Comparison of ENCODE assay signal across 8 cellular contexts in the genomic region with DNA sequence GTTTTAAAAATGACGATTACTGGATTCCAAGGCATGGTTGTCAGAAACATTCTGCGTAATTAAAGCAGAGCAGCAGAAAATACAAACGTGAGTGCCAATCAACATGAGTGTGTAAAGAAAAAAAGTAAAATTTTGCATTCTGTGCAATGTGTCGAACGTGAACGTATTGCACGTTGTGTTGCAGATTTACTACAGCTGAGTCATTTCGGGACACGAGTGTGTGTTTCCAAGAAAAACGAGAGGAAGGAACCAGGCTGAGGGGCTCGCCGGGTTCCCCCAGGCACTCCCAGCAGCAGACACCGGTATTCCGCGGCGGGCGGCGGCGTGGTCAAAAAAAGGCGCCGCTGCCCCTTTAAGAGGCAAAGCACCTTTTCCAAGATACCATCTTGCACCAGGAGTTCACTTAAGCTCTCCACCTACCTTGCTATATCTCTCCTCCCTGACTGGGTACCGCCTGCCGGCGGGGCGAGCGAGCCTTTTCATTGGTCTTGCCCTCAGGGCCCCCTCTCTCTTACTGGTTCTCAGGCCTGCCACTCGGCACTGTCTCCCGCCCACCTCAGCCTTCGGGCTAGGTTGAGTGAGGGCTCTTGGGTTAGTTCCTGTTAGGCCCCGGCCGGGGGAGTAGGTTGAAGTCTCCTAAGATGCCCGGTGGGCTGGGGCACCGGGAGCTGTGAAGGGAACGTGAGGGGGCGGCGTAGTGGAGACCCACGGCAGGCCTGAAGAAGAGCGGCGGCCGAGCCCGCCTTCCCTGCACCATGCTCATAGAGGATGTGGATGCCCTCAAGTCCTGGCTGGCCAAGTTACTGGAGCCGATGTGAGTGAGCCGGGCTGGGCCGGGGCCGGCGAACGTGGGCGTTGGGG. TPM values are rescaled to one million over a fixed set of nuclear protein-coding genes. Genes with fewer than 3 reads are reported as not detected.
DNase-seq lines count a peak whose midpoint lies in the region; ATAC-seq, FAIRE-seq and TF ChIP-seq lines count a peak whose summit lies in the region.

A gene with protein sequence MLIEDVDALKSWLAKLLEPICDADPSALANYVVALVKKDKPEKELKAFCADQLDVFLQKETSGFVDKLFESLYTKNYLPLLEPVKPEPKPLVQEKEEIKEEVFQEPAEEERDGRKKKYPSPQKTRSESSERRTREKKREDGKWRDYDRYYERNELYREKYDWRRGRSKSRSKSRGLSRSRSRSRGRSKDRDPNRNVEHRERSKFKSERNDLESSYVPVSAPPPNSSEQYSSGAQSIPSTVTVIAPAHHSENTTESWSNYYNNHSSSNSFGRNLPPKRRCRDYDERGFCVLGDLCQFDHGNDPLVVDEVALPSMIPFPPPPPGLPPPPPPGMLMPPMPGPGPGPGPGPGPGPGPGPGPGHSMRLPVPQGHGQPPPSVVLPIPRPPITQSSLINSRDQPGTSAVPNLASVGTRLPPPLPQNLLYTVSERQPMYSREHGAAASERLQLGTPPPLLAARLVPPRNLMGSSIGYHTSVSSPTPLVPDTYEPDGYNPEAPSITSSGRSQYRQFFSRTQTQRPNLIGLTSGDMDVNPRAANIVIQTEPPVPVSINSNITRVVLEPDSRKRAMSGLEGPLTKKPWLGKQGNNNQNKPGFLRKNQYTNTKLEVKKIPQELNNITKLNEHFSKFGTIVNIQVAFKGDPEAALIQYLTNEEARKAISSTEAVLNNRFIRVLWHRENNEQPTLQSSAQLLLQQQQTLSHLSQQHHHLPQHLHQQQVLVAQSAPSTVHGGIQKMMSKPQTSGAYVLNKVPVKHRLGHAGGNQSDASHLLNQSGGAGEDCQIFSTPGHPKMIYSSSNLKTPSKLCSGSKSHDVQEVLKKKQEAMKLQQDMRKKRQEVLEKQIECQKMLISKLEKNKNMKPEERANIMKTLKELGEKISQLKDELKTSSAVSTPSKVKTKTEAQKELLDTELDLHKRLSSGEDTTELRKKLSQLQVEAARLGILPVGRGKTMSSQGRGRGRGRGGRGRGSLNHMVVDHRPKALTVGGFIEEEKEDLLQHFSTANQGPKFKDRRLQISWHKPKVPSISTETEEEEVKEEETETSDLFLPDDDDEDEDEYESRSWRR (plus strand): TSS at position 595 of the 861 bp plus-strand sequence. CDS start 161 bp downstream, at position 756.

- H3K27me3 ChIP-seq in adrenal gland = no peaks in the 10 kb centered on the region
- no peaks in the 10 kb centered on the region for H3K27me3 ChIP-seq in heart right ventricle
- H3K27me3 ChIP-seq in upper lobe of left lung = no peaks in the 10 kb centered on the region

- whole genome bisulfite sequencing in adrenal gland, 4 donors = 0 to 1% (median 0%) methylated on average over 22 to 48 of the region's 48 CpGs
- 0 to 1% methylated on average over 48 of the region's 48 CpGs for WGBS in heart right ventricle, 2 donors
- WGBS in upper lobe of left lung, 2 donors = 0 to 1% methylated on average over 24 to 41 of the region's 48 CpGs

- H3K4me3 ChIP-seq in adrenal gland = peak within 1 kb of the TSS; percentile 27 to 98 (median 83)
- peak within 1 kb of the TSS; percentile 63 to 86 (median 76) for H3K4me3 ChIP-seq in heart right ventricle
- H3K4me3 ChIP-seq in upper lobe of left lung = peak within 1 kb of the TSS; percentile 69 to 97 (median 80)

- no peak; the same call in 1 of the 2 replicates for TF ChIP-seq POLR2A in GM12891 (IDR thresholded peaks at IDR 0.05; ENCODE audit: low read depth, low read length)
- peak; percentile 68 to 79 for TF ChIP-seq POLR2A in adrenal gland (IDR thresholded peaks at IDR 0.05)
- TF ChIP-seq POLR2A in upper lobe of left lung (IDR thresholded peaks at IDR 0.05) = peak in 3 of 4 donors; percentile 57 to 75 (median 62)

- intact Hi-C loops in adrenal gland (cut with DNase I) (no loop called here), heart right ventricle (cut with DNase I) (loop anchor here in 3 of 10 donors (1.0 to 10.0 kb wide), 2 partner anchors 21 to 242 kb away; a partner anchor contains a TSS), posterior cingulate gyrus (cut with DNase I) (loop anchor here (1.0 to 10.0 kb wide), 2 partner anchors 21 to 242 kb away; a partner anchor contains a TSS)

- peak; percentile 100 for ATAC-seq in HG02798 (IDR thresholded peaks at IDR 0.05; ENCODE audit: poor library complexity, unreplicated experiment)
- peak; percentile 100 for ATAC-seq in heart right ventricle
- ATAC-seq in upper lobe of left lung (ENCODE audit: low FRiP score in 2 of 2) = peak; percentile 100

- H3K4me1 ChIP-seq in adrenal gland (replicated peaks in 1 of 2) = peaks cover 5 to 36% of the 10 kb centered on the region in 2 donors
- H3K4me1 ChIP-seq in heart right ventricle = peaks cover 2 to 43% (median 36%) of the 10 kb centered on the region in 9 donors
- H3K4me1 ChIP-seq in upper lobe of left lung = peaks cover 19 to 35% (median 24%) of the 10 kb centered on the region in 4 donors

- no peak for TF ChIP-seq EP300 in upper lobe of left lung (IDR thresholded peaks at IDR 0.05)

- DNase-seq in GM12891 (ENCODE audit: insufficient read length, low spot score) (peak; percentile 95), NCI-H1436 (lab: John Stamatoyannopoulos, UW) (peak; percentile 96), SW480 (ENCODE audit: low spot score) (peak; percentile 100), adrenal gland (peak; percentile 96 to 98 (median 98)), heart right ventricle (peak; percentile 96), posterior cingulate gyrus (peak; percentile 95 to 100 (median 96)), upper lobe of left lung (peak; percentile 95)

- H3K27ac ChIP-seq in adrenal gland (peak within 1 kb of the TSS in 4 of 5 donors; percentile 69 to 90 (median 74)), heart right ventricle (peak within 1 kb of the TSS; percentile 9 to 92 (median 84)), upper lobe of left lung (peak within 1 kb of the TSS; percentile 81 to 90 (median 84))

- no peak for TF ChIP-seq CTCF in adrenal gland (IDR thresholded peaks at IDR 0.05)
- no peak for TF ChIP-seq CTCF in heart right ventricle (IDR thresholded peaks at IDR 0.05)
- TF ChIP-seq CTCF in upper lobe of left lung (IDR thresholded peaks at IDR 0.05) = peak in 1 of 6 experiments; percentile 18

- H3K9me3 ChIP-seq in adrenal gland (replicated peaks in 1 of 3) (no peaks in the 10 kb centered on the region), heart right ventricle (no peaks in the 10 kb centered on the region), upper lobe of left lung (no peaks in the 10 kb centered on the region)

- peak; percentile 94 for FAIRE-seq in GM12891 (lab: Jason Lieb, UNC)

- no peaks in the 10 kb centered on the region for H3K36me3 ChIP-seq in adrenal gland (replicated peaks in 1 of 2)
- no peaks in the 10 kb centered on the region for H3K36me3 ChIP-seq in heart right ventricle
- no peaks in the 10 kb centered on the region for H3K36me3 ChIP-seq in upper lobe of left lung

TF ChIP-seq in GM12891, 5 proteins besides CTCF, POLR2A, EP300 and RAD21:
- TF ChIP-seq PAX5 (IDR thresholded peaks at IDR 0.05; ENCODE audit: insufficient read depth, low read length, severe bottlenecking) = no peak
- 0 out of 2 replicates have a peak, but pooled peaks have one; percentile 10 for TF ChIP-seq SPI1 (IDR thresholded peaks at IDR 0.05; ENCODE audit: low read depth, low read length)
- peak; percentile 76 for TF ChIP-seq POLR2AphosphoS5 (IDR thresholded peaks at IDR 0.05; ENCODE audit: low read depth, low read length)
- 0 out of 2 replicates have a peak, but pooled peaks have one; percentile 62 for TF ChIP-seq POU2F2 (IDR thresholded peaks at IDR 0.05; ENCODE audit: low read depth, low read length)
- peak; percentile 93 for TF ChIP-seq TAF1 (IDR thresholded peaks at IDR 0.05; ENCODE audit: low read depth, low read length)

RNA-seq across cellular contexts. Expression of the gene that starts here (rescaled TPM):
- polyA plus RNA-seq in GM12891 (2012; ENCODE audit: low read depth, missing spikeins) = 8.0 TPM
- total RNA-seq in adrenal gland = 10 to 100 TPM in 7 of 8 donors, 1 to 10 TPM in 1; 8.1 to 18.0 (median 12.5) TPM
- polyA plus RNA-seq in adrenal gland = 10 to 100 TPM in 1 of 3 donors, 1 to 10 TPM in 2; 3.5 to 16.7 (median 5.7) TPM
- 10 to 100 TPM; 10.8 to 21.5 (median 17.0) TPM for total RNA-seq in heart right ventricle
- polyA plus RNA-seq in heart right ventricle = 1 to 10 TPM; 4.0 to 7.1 TPM
- total RNA-seq in upper lobe of left lung = 10 to 100 TPM; 13.0 to 52.4 (median 31.2) TPM

Comparison
In these comparisons a context has a peak if more than half of its experiments do, and no peak if none do; other contexts are left out.
1. Peak in every context shown above with its lines: DNase-seq, ATAC-seq, H3K4me3 ChIP-seq and H3K27ac ChIP-seq.